Comparison of ENCODE assay signal across 8 cellular contexts in the genomic region with DNA sequence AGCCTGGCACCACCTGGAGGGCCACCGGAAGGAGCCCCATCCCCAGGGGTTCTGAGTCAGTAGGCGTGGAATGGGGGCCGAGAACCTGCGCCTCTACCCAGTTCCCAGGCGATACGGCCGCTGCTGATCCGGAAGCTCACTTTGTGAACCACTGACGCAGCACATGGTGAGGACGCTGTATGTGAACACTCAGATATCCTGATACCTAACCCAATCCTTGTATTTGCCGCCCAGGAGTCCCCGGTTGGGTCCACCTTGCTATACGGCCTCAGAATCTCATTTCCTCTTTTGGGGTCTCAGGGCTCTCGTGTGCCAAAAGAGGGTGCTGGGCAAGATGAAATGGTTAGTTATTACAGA. TPM values are rescaled to one million over a fixed set of nuclear protein-coding genes. Genes with fewer than 3 reads are reported as not detected.
DNase-seq lines count a peak whose midpoint lies in the region; ATAC-seq, FAIRE-seq and TF ChIP-seq lines count a peak whose summit lies in the region.

No MANE protein-coding gene starts in this region.

- peaks cover 34% of the 10 kb centered on the region for H3K79me2 ChIP-seq in keratinocyte (ENCODE audit: control insufficient read depth, insufficient read depth, low read length)

- peaks cover 39% of the 10 kb centered on the region for H3K4me1 Mint-ChIP-seq in activated naive CD8-positive, alpha-beta T cell treated with anti-CD3 and anti-CD28 coated beads, Interleukin-2, amount 50 U/mL, for 24 hours

- peak overlapping the region; percentile 67 for H3K27ac ChIP-seq in keratinocyte (ENCODE audit: control insufficient read depth, insufficient read depth, low read length)

- TF ChIP-seq CTCF in keratinocyte (optimal IDR thresholded peaks at IDR 0.05 in 1 of 3, IDR thresholded peaks at IDR 0.05 in 1 of 3, conservative IDR thresholded peaks at IDR 0.05 in 1 of 3; ENCODE audit: extremely low read depth in 1 of 3, insufficient read depth in 2 of 3, low read length in 3 of 3): no peak

- dilution Hi-C loops in keratinocyte (cut with MboI; ENCODE audit: extremely low pct_ligation_motif_present, low sequenced_read_pairs): no loop called here

- ATAC-seq in HG02973 (IDR thresholded peaks at IDR 0.05; ENCODE audit: unreplicated experiment): peak; percentile 23
- ATAC-seq in activated naive CD8-positive, alpha-beta T cell treated with anti-CD3 and anti-CD28 coated beads, Interleukin-2, amount 50 U/mL, for 24 hours: peak; percentile 41

- H3K36me3 Mint-ChIP-seq in activated naive CD8-positive, alpha-beta T cell treated with anti-CD3 and anti-CD28 coated beads, Interleukin-2, amount 50 U/mL, for 24 hours (ENCODE audit: low read depth): peaks cover 31% of the 10 kb centered on the region

- H3K4me1 ChIP-seq in keratinocyte (ENCODE audit: control insufficient read depth, extremely low read depth, insufficient read depth, low read length): peaks cover 19% of the 10 kb centered on the region

- no peaks in the 10 kb centered on the region for H3K9me1 ChIP-seq in keratinocyte (ENCODE audit: control insufficient read depth, extremely low read depth, insufficient read depth, low read length)

- H3K27me3 ChIP-seq in keratinocyte (ENCODE audit: control insufficient read depth, extremely low read depth, insufficient read depth, low read length): no peaks in the 10 kb centered on the region

- peaks cover 14 to 17% of the 10 kb centered on the region in 2 experiments for H3K36me3 ChIP-seq in keratinocyte (ENCODE audit: control insufficient read depth in 2 of 2, extremely low read depth in 1 of 2, insufficient read depth in 2 of 2, low read length in 2 of 2)

- H2AFZ ChIP-seq in keratinocyte (ENCODE audit: control insufficient read depth, low read length): peak overlapping the region; percentile 97

- H3K4me3 ChIP-seq in keratinocyte (ENCODE audit: control insufficient read depth in 2 of 3, extremely low read depth in 1 of 3, insufficient read depth in 2 of 3, low read depth in 1 of 3, low read length in 3 of 3): peak overlapping the region in 1 of 3 experiments; percentile 79

- no peaks in the 10 kb centered on the region for H3K9me3 ChIP-seq in keratinocyte (ENCODE audit: control insufficient read depth, low read depth, low read length)

- peaks cover 3% of the 10 kb centered on the region for H4K20me1 ChIP-seq in keratinocyte (ENCODE audit: control insufficient read depth, extremely low read depth, insufficient read depth, low read length)

- peak overlapping the region; percentile 87 for H3K4me2 ChIP-seq in keratinocyte (ENCODE audit: control insufficient read depth, extremely low read depth, insufficient read depth, low read depth, low read length)

- peak overlapping the region; percentile 83 for H3K9ac ChIP-seq in keratinocyte (ENCODE audit: control insufficient read depth, extremely low read depth, insufficient read depth, low read length)

- peak; percentile 82 for DNase-seq in activated effector memory CD4-positive, alpha-beta T cell treated with anti-CD3 and anti-CD28 coated beads, Interleukin-2, amount 50 U/mL, for 16 hours
- DNase-seq in activated effector memory CD4-positive, alpha-beta T cell treated with Interleukin-2 at 50 U/mL for 16 hours: no peak
- DNase-seq in OCI-M1 (lab: John Stamatoyannopoulos, UW): peak; percentile 84
- peak; percentile 58 for DNase-seq in activated naive CD8-positive, alpha-beta T cell treated with anti-CD3 and anti-CD28 coated beads, Interleukin-2, amount 50 U/mL, for 24 hours
- DNase-seq in keratinocyte (ENCODE audit: low read depth, low spot score): no peak
- DNase-seq in stimulated activated CD4-positive, alpha-beta T cell treated with anti-CD3 and anti-CD28 coated beads, Interleukin-4, amount 100 ng/mL, for 24 hours: peak; percentile 53
- DNase-seq in SW480 (ENCODE audit: low spot score): no peak

- no peaks in the 10 kb centered on the region for H3K9me3 Mint-ChIP-seq in activated naive CD8-positive, alpha-beta T cell treated with anti-CD3 and anti-CD28 coated beads, Interleukin-2, amount 50 U/mL, for 24 hours

- H3K4me3 Mint-ChIP-seq in activated naive CD8-positive, alpha-beta T cell treated with anti-CD3 and anti-CD28 coated beads, Interleukin-2, amount 50 U/mL, for 24 hours: peak overlapping the region; percentile 98

- peak overlapping the region; percentile 95 for H3K27ac Mint-ChIP-seq in activated naive CD8-positive, alpha-beta T cell treated with anti-CD3 and anti-CD28 coated beads, Interleukin-2, amount 50 U/mL, for 24 hours

- peaks cover 2% of the 10 kb centered on the region for H3K27me3 Mint-ChIP-seq in activated naive CD8-positive, alpha-beta T cell treated with anti-CD3 and anti-CD28 coated beads, Interleukin-2, amount 50 U/mL, for 24 hours

- no peak for FAIRE-seq in keratinocyte (lab: Jason Lieb, UNC)

RNA-seq across cellular contexts. Expression of gene RAB5IF, which starts 0.6 kb away (rescaled TPM):
- 134 to 203 TPM (median 188 TPM) in 3 replicates for polyA plus RNA-seq in keratinocyte
- polyA plus RNA-seq in keratinocyte (2011; ENCODE audit: low read depth): 17.4 TPM
- 169 and 262 TPM in 2 replicates for polyA plus RNA-seq in keratinocyte (2011; cell fraction: cytosol; rRNA removed)
- polyA plus RNA-seq in keratinocyte (2011; cell fraction: nucleus; rRNA removed): 126 and 144 TPM in 2 replicates
- 105 and 115 TPM in 2 replicates for polyA plus RNA-seq in keratinocyte (2012; ENCODE audit: low replicate concordance)
- 49.9 to 83.7 TPM (median 56.2 TPM) in 3 replicates for polyA minus RNA-seq in keratinocyte
- 97.1 TPM for polyA minus RNA-seq in keratinocyte (2011; cell fraction: cytosol; rRNA and poly(A)+ RNA removed)
- 19.6 and 20.7 TPM in 2 replicates for polyA minus RNA-seq in keratinocyte (2011; cell fraction: nucleus; rRNA and poly(A)+ RNA removed)

RNA-seq across cellular contexts. Expression of gene TGIF2, which starts 31.5 kb away (rescaled TPM):
- polyA plus RNA-seq in keratinocyte: 5.4 to 11.1 TPM (median 6.7 TPM) in 3 replicates
- 0.31 TPM for polyA plus RNA-seq in keratinocyte (2011; ENCODE audit: low read depth)
- 6.9 and 7.2 TPM in 2 replicates for polyA plus RNA-seq in keratinocyte (2011; cell fraction: cytosol; rRNA removed)
- 5.3 and 7.2 TPM in 2 replicates for polyA plus RNA-seq in keratinocyte (2011; cell fraction: nucleus; rRNA removed)
- polyA plus RNA-seq in keratinocyte (2012; ENCODE audit: low replicate concordance): 1.9 and 6.5 TPM in 2 replicates
- 5.8 to 14.9 TPM (median 6.7 TPM) in 3 replicates for polyA minus RNA-seq in keratinocyte
- polyA minus RNA-seq in keratinocyte (2011; cell fraction: cytosol; rRNA and poly(A)+ RNA removed): 11.7 TPM
- polyA minus RNA-seq in keratinocyte (2011; cell fraction: nucleus; rRNA and poly(A)+ RNA removed): 3.3 and 3.6 TPM in 2 replicates

RNA-seq across cellular contexts. Expression of gene SLA2, which starts 41.1 kb away (rescaled TPM):
- 0.01 to 0.04 TPM (median 0.03 TPM) in 3 replicates for polyA plus RNA-seq in keratinocyte
- not detected for polyA plus RNA-seq in keratinocyte (2011; ENCODE audit: low read depth)
- polyA plus RNA-seq in keratinocyte (2011; cell fraction: cytosol; rRNA removed): not detected in 2 replicates
- polyA plus RNA-seq in keratinocyte (2011; cell fraction: nucleus; rRNA removed): 0.10 and 0.35 TPM in 2 replicates
- polyA plus RNA-seq in keratinocyte (2012; ENCODE audit: low replicate concordance): 0.13 TPM in 1 of 2 replicates, not detected in the other
- polyA minus RNA-seq in keratinocyte: 0.10 TPM in 1 of 3 replicates, not detected in the others
- polyA minus RNA-seq in keratinocyte (2011; cell fraction: cytosol; rRNA and poly(A)+ RNA removed): not detected
- not detected in 2 replicates for polyA minus RNA-seq in keratinocyte (2011; cell fraction: nucleus; rRNA and poly(A)+ RNA removed)

Comparison
In these comparisons a context has a peak if more than half of its experiments do, and no peak if none do; other contexts are left out.
1. DNase-seq: peak in activated effector memory CD4-positive, alpha-beta T cell treated with anti-CD3 and anti-CD28 coated beads, Interleukin-2, amount 50 U/mL, for 16 hours (single experiment), OCI-M1 (single experiment), activated naive CD8-positive, alpha-beta T cell treated with anti-CD3 and anti-CD28 coated beads, Interleukin-2, amount 50 U/mL, for 24 hours (single experiment) and stimulated activated CD4-positive, alpha-beta T cell treated with anti-CD3 and anti-CD28 coated beads, Interleukin-4, amount 100 ng/mL, for 24 hours (single experiment); none in activated effector memory CD4-positive, alpha-beta T cell treated with Interleukin-2 at 50 U/mL for 16 hours (single experiment), keratinocyte (single experiment) and SW480 (single experiment).